ENCODE assay signal across 8 cellular contexts in genomic region chr20:58890454-58891075, GRCh38. TPM values are rescaled to one million over a fixed set of nuclear protein-coding genes. Genes with fewer than 3 reads are reported as not detected.
DNase-seq lines count a peak whose midpoint lies in the region; ATAC-seq, FAIRE-seq and TF ChIP-seq lines count a peak whose summit lies in the region.

No MANE protein-coding gene starts in this region.

- ATAC-seq in HG03097 (IDR thresholded peaks at IDR 0.05; ENCODE audit: low FRiP score, unreplicated experiment), result peak; percentile 9
- peak; percentile 23 for ATAC-seq in memory B cell (ENCODE audit: low read depth)
- no peak for ATAC-seq in GM21786 (IDR thresholded peaks at IDR 0.05; ENCODE audit: unreplicated experiment)

- H3K4me1 Mint-ChIP-seq in memory B cell, result peaks cover 23% of the 10 kb centered on the region

- no peaks in the 10 kb centered on the region for H3K9me3 Mint-ChIP-seq in memory B cell

- no peaks in the 10 kb centered on the region for H3K36me3 Mint-ChIP-seq in memory B cell

- H3K27me3 Mint-ChIP-seq in memory B cell, result no peaks in the 10 kb centered on the region

- no peak; the same call in 1 of the 2 replicates for TF ChIP-seq POLR2A in GM12891 (IDR thresholded peaks at IDR 0.05; ENCODE audit: low read depth, low read length)

- peak; percentile 35 for DNase-seq in GM12891 (ENCODE audit: insufficient read length, low spot score)
- DNase-seq in NCI-H748 (lab: John Stamatoyannopoulos, UW; ENCODE audit: unreplicated experiment), result peak; percentile 84
- peak; percentile 88 for DNase-seq in activated CD8-positive, alpha-beta memory T cell treated with anti-CD3 and anti-CD28 coated beads for 24 hours
- peak; percentile 66 for DNase-seq in effector CD8-positive, alpha-beta T cell (lab: John Stamatoyannopoulos, UW)
- peak; percentile 52 to 71 for DNase-seq in memory B cell (ENCODE audit: low spot score in 2 of 2)
- peak; percentile 27 to 71 (median 45) for DNase-seq in stimulated activated CD4-positive, alpha-beta T cell treated with anti-CD3 and anti-CD28 coated beads, TNF-alpha, amount 100 ng/mL, for 24 hours (ENCODE audit: low read depth in 3 of 3)

- peak; percentile 63 for FAIRE-seq in GM12891 (lab: Jason Lieb, UNC)

- peak overlapping the region; percentile 94 for H3K4me3 Mint-ChIP-seq in memory B cell

- H3K27ac Mint-ChIP-seq in memory B cell, result peak overlapping the region; percentile 92

TF ChIP-seq in GM12891, 5 proteins besides CTCF, POLR2A, EP300 and RAD21:
- TF ChIP-seq POLR2AphosphoS5 (IDR thresholded peaks at IDR 0.05; ENCODE audit: low read depth, low read length), result 0 out of 2 replicates have a peak, but pooled peaks have one; percentile 29
- no peak for TF ChIP-seq POU2F2 (IDR thresholded peaks at IDR 0.05; ENCODE audit: low read depth, low read length)
- no peak for TF ChIP-seq PAX5 (IDR thresholded peaks at IDR 0.05; ENCODE audit: insufficient read depth, low read length, severe bottlenecking)

RNA-seq across cellular contexts. Expression of gene GNAS, which starts 38.0 kb away (rescaled TPM):
- 544 TPM for polyA plus RNA-seq in GM12891 (2012; ENCODE audit: low read depth, missing spikeins)

RNA-seq across cellular contexts. Expression of gene GNAS-AS1, which starts 39.9 kb away (rescaled TPM):
- 0.68 TPM for polyA plus RNA-seq in GM12891 (2012; ENCODE audit: low read depth, missing spikeins)

Comparison
In these comparisons a context has a peak if more than half of its experiments do, and no peak if none do; other contexts are left out.
1. DNase-seq: peak in every context shown above with its lines; median percentile 88 in activated CD8-positive, alpha-beta memory T cell treated with anti-CD3 and anti-CD28 coated beads for 24 hours; 84 in NCI-H748; 66 in effector CD8-positive, alpha-beta T cell; 62 in memory B cell; 45 in stimulated activated CD4-positive, alpha-beta T cell treated with anti-CD3 and anti-CD28 coated beads, TNF-alpha, amount 100 ng/mL, for 24 hours; 35 in GM12891.